ENCODE assay signal across 1 cellular context in genomic region chr5:168270446-168270845, GRCh38.
TF ChIP-seq lines count a peak whose summit lies in the region.

No MANE protein-coding gene starts in this region.

TF ChIP-seq in GM23338, 12 proteins besides CTCF, POLR2A, EP300 and RAD21 (continued from another document):
- TF ChIP-seq ZNF462 (CRISPR knock-in tag; IDR thresholded peaks at IDR 0.05) (no peak), NANOG (IDR thresholded peaks at IDR 0.05; ENCODE audit: borderline replicate concordance) (no peak)
